1 cellular context compared by ENCODE assay signal in the genomic region with DNA sequence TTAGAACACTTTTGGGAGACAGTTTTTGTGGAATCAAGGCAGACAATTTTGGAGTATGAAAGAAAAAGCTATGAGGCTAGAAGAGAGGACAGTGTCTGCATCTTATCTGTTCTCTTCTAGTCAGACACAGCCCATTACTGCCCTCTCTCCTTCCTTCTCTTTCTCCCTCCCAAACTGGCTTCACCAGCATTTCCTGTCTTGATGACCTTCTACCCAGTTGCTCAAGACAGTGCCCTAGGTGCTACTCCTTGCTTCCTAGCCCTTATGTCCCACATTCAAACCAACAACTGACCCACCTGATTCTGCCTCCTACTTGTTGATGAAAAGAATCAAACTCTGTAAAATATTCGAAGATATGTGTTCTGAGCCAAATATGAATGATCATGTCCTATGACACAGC.
TF ChIP-seq lines count a peak whose summit lies in the region.

No MANE protein-coding gene starts in this region.

TF ChIP-seq in H1, 55 proteins besides CTCF, POLR2A, EP300 and RAD21 (continued from another document):
- TF ChIP-seq, protein P1, sequence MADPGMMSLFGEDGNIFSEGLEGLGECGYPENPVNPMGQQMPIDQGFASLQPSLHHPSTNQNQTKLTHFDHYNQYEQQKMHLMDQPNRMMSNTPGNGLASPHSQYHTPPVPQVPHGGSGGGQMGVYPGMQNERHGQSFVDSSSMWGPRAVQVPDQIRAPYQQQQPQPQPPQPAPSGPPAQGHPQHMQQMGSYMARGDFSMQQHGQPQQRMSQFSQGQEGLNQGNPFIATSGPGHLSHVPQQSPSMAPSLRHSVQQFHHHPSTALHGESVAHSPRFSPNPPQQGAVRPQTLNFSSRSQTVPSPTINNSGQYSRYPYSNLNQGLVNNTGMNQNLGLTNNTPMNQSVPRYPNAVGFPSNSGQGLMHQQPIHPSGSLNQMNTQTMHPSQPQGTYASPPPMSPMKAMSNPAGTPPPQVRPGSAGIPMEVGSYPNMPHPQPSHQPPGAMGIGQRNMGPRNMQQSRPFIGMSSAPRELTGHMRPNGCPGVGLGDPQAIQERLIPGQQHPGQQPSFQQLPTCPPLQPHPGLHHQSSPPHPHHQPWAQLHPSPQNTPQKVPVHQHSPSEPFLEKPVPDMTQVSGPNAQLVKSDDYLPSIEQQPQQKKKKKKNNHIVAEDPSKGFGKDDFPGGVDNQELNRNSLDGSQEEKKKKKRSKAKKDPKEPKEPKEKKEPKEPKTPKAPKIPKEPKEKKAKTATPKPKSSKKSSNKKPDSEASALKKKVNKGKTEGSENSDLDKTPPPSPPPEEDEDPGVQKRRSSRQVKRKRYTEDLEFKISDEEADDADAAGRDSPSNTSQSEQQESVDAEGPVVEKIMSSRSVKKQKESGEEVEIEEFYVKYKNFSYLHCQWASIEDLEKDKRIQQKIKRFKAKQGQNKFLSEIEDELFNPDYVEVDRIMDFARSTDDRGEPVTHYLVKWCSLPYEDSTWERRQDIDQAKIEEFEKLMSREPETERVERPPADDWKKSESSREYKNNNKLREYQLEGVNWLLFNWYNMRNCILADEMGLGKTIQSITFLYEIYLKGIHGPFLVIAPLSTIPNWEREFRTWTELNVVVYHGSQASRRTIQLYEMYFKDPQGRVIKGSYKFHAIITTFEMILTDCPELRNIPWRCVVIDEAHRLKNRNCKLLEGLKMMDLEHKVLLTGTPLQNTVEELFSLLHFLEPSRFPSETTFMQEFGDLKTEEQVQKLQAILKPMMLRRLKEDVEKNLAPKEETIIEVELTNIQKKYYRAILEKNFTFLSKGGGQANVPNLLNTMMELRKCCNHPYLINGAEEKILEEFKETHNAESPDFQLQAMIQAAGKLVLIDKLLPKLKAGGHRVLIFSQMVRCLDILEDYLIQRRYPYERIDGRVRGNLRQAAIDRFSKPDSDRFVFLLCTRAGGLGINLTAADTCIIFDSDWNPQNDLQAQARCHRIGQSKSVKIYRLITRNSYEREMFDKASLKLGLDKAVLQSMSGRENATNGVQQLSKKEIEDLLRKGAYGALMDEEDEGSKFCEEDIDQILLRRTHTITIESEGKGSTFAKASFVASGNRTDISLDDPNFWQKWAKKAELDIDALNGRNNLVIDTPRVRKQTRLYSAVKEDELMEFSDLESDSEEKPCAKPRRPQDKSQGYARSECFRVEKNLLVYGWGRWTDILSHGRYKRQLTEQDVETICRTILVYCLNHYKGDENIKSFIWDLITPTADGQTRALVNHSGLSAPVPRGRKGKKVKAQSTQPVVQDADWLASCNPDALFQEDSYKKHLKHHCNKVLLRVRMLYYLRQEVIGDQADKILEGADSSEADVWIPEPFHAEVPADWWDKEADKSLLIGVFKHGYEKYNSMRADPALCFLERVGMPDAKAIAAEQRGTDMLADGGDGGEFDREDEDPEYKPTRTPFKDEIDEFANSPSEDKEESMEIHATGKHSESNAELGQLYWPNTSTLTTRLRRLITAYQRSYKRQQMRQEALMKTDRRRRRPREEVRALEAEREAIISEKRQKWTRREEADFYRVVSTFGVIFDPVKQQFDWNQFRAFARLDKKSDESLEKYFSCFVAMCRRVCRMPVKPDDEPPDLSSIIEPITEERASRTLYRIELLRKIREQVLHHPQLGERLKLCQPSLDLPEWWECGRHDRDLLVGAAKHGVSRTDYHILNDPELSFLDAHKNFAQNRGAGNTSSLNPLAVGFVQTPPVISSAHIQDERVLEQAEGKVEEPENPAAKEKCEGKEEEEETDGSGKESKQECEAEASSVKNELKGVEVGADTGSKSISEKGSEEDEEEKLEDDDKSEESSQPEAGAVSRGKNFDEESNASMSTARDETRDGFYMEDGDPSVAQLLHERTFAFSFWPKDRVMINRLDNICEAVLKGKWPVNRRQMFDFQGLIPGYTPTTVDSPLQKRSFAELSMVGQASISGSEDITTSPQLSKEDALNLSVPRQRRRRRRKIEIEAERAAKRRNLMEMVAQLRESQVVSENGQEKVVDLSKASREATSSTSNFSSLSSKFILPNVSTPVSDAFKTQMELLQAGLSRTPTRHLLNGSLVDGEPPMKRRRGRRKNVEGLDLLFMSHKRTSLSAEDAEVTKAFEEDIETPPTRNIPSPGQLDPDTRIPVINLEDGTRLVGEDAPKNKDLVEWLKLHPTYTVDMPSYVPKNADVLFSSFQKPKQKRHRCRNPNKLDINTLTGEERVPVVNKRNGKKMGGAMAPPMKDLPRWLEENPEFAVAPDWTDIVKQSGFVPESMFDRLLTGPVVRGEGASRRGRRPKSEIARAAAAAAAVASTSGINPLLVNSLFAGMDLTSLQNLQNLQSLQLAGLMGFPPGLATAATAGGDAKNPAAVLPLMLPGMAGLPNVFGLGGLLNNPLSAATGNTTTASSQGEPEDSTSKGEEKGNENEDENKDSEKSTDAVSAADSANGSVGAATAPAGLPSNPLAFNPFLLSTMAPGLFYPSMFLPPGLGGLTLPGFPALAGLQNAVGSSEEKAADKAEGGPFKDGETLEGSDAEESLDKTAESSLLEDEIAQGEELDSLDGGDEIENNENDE (IDR thresholded peaks at IDR 0.05; ENCODE audit: insufficient replicate concordance, low read length) = no peak
- TF ChIP-seq BACH1 (IDR thresholded peaks at IDR 0.05; ENCODE audit: low read length) (no peak), SIX5 (IDR thresholded peaks at IDR 0.05; ENCODE audit: low read depth, low read length) (no peak), KDM1A (IDR thresholded peaks at IDR 0.05; ENCODE audit: borderline replicate concordance, low read length) (no peak), SIRT6 (IDR thresholded peaks at IDR 0.05; ENCODE audit: low read length) (no peak), EGR1 (IDR thresholded peaks at IDR 0.05; ENCODE audit: borderline replicate concordance, low read depth, low read length) (no peak), PHF8 (conservative IDR thresholded peaks at IDR 0.05; ENCODE audit: low read depth, low read length) (no peak), ZNF274 (IDR thresholded peaks at IDR 0.05; ENCODE audit: borderline replicate concordance, extremely low read depth, low read length) (no peak), EZH2 (IDR thresholded peaks at IDR 0.05; ENCODE audit: low read depth, low read length, severe bottlenecking) (no peak), POLR2AphosphoS5 (IDR thresholded peaks at IDR 0.05; ENCODE audit: low read depth, low read length) (no peak)
